ENCODE assay signal across 8 cellular contexts in genomic region chr1:958823-959729, GRCh38. TPM values are rescaled to one million over a fixed set of nuclear protein-coding genes. Genes with fewer than 3 reads are reported as not detected.
DNase-seq lines count a peak whose midpoint lies in the region; ATAC-seq and TF ChIP-seq lines count a peak whose summit lies in the region.

NOC2L (minus strand) TSS chr1:959256; CDS start chr1:959240, 16 bp downstream.

- H3K27me3 ChIP-seq in CD8-positive, alpha-beta T cell (ENCODE audit: insufficient read depth, low read length) = no peaks in the 10 kb centered on the region

- peak; percentile 83 for ATAC-seq in CD8-positive, alpha-beta T cell
- ATAC-seq in GM19455 (IDR thresholded peaks at IDR 0.05; ENCODE audit: unreplicated experiment) = peak; percentile 63

- H3K4me3 Mint-ChIP-seq in CD8-positive, alpha-beta T cell = peak within 1 kb of the TSS; percentile 86

- intact Hi-C loops in CD8-positive, alpha-beta T cell (cut with DNase I, micrococcal nuclease) = loop anchor here (1.0 to 5.0 kb wide), 2 partner anchors 54 to 57 kb away; partner anchors contain the start of gene ISG15 (in 1 of the 2)

- peak within 1 kb of the TSS; percentile 80 for H3K27ac ChIP-seq in CD8-positive, alpha-beta T cell (ENCODE audit: low read depth, low read length)

- H3K4me1 ChIP-seq in CD8-positive, alpha-beta T cell (ENCODE audit: insufficient read depth, low read length) = peaks cover 29% of the 10 kb centered on the region

- peaks cover 27% of the 10 kb centered on the region for H3K36me3 ChIP-seq in CD8-positive, alpha-beta T cell (ENCODE audit: insufficient read depth, low read length)

- H3K36me3 Mint-ChIP-seq in CD8-positive, alpha-beta T cell = peaks cover 40% of the 10 kb centered on the region

- H3K4me1 Mint-ChIP-seq in CD8-positive, alpha-beta T cell (ENCODE audit: low read depth) = peaks cover 8% of the 10 kb centered on the region

- peak within 1 kb of the TSS; percentile 77 for H3K27ac Mint-ChIP-seq in CD8-positive, alpha-beta T cell

- H3K4me3 ChIP-seq in CD8-positive, alpha-beta T cell (ENCODE audit: low read depth, low read length) = peak within 1 kb of the TSS; percentile 99

- TF ChIP-seq CTCF in CD8-positive, alpha-beta T cell (IDR thresholded peaks at IDR 0.05) = no peak

- no peaks in the 10 kb centered on the region for H3K9me3 ChIP-seq in CD8-positive, alpha-beta T cell (ENCODE audit: low read length)

- H3K27me3 Mint-ChIP-seq in CD8-positive, alpha-beta T cell (ENCODE audit: low read depth) = no peaks in the 10 kb centered on the region

- DNase-seq in CD8-positive, alpha-beta T cell = peak; percentile 91 to 99 (median 98)
- DNase-seq in HT1080 (ENCODE audit: low read depth) (peak; percentile 68), OCI-M1 (lab: John Stamatoyannopoulos, UW) (peak; percentile 97), activated T-cell treated with anti-CD3 and anti-CD28 coated beads for 1 hour (ENCODE audit: low read depth) (peak; percentile 97), epidermal melanocyte (ENCODE audit: insufficient read length, low spot score) (peak; percentile 94), mucosa of gallbladder (ENCODE audit: low spot score) (peak; percentile 94)
- DNase-seq in stimulated activated CD8-positive, alpha-beta memory T cell treated with anti-CD3 and anti-CD28 coated beads, Interleukin-4, amount 100 ng/mL, for 4 hours (ENCODE audit: low read depth in 2 of 2, low spot score in 1 of 2) = peak; percentile 91 to 97

- H3K9me3 Mint-ChIP-seq in CD8-positive, alpha-beta T cell = no peaks in the 10 kb centered on the region

- POLR2A ChIA-PET in CD8-positive, alpha-beta T cell (lab: Charles Lee) = interaction anchor here (1.1 to 1.5 kb wide), 2 partner anchors 53 to 54 kb away, joined by 4 read pairs; partner anchors contain the start of gene ISG15

- CTCF ChIA-PET in CD8-positive, alpha-beta T cell (lab: Charles Lee) = interaction anchor here (0.7 kb wide), 1 partner anchor 18 kb away, joined by 3 read pairs; no protein-coding TSS in a partner anchor

RNA-seq across cellular contexts. Expression of gene NOC2L, which starts in this region (rescaled TPM):
- total RNA-seq in CD8-positive, alpha-beta T cell = 10 to 100 TPM; 54.0 to 54.7 TPM
- 312 and 330 TPM in 2 replicates for total RNA-seq in HT1080 (2014; rRNA removed; shearing (Covaris generic))
- polyA plus RNA-seq in HT1080 (2015; cell fraction: cytosol; rRNA removed) = 156 and 162 TPM in 2 replicates
- 331 and 348 TPM in 2 replicates for polyA plus RNA-seq in HT1080 (2015; cell fraction: nucleus; rRNA removed)
- total RNA-seq in mucosa of gallbladder = 54.1 TPM

Comparison
In these comparisons a context has a peak if more than half of its experiments do, and no peak if none do; other contexts are left out.
1. Peak in every context shown above with its lines: DNase-seq, ATAC-seq, H3K4me3 ChIP-seq and H3K27ac ChIP-seq.